Comparison of ENCODE assay signal across 1 cellular context in genomic region chr2:74472086-74472944, GRCh38.
TF ChIP-seq lines count a peak whose summit lies in the region.

MRPL53 (minus strand) TSS chr2:74472680; CDS start chr2:74472660, 20 bp downstream.

TF ChIP-seq in HepG2, 621 proteins besides CTCF, POLR2A, EP300 and RAD21 (continued from another document and continues in another):
- TF ChIP-seq, protein P1, sequence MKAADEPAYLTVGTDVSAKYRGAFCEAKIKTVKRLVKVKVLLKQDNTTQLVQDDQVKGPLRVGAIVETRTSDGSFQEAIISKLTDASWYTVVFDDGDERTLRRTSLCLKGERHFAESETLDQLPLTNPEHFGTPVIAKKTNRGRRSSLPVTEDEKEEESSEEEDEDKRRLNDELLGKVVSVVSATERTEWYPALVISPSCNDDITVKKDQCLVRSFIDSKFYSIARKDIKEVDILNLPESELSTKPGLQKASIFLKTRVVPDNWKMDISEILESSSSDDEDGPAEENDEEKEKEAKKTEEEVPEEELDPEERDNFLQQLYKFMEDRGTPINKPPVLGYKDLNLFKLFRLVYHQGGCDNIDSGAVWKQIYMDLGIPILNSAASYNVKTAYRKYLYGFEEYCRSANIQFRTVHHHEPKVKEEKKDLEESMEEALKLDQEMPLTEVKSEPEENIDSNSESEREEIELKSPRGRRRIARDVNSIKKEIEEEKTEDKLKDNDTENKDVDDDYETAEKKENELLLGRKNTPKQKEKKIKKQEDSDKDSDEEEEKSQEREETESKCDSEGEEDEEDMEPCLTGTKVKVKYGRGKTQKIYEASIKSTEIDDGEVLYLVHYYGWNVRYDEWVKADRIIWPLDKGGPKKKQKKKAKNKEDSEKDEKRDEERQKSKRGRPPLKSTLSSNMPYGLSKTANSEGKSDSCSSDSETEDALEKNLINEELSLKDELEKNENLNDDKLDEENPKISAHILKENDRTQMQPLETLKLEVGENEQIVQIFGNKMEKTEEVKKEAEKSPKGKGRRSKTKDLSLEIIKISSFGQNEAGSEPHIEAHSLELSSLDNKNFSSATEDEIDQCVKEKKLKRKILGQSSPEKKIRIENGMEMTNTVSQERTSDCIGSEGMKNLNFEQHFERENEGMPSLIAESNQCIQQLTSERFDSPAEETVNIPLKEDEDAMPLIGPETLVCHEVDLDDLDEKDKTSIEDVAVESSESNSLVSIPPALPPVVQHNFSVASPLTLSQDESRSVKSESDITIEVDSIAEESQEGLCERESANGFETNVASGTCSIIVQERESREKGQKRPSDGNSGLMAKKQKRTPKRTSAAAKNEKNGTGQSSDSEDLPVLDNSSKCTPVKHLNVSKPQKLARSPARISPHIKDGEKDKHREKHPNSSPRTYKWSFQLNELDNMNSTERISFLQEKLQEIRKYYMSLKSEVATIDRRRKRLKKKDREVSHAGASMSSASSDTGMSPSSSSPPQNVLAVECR (CRISPR knock-in tag; IDR thresholded peaks at IDR 0.05; ENCODE audit: borderline replicate concordance) = peak; percentile 99
- TF ChIP-seq ZNF563 (CRISPR knock-in tag; IDR thresholded peaks at IDR 0.05) = peak; percentile 60
- TF ChIP-seq MYPOP (CRISPR knock-in tag; IDR thresholded peaks at IDR 0.05) = peak; percentile 88
- 0 out of 2 replicates have a peak, but pooled peaks have one; percentile 95 for TF ChIP-seq MEIS1 (CRISPR knock-in tag; IDR thresholded peaks at IDR 0.05; ENCODE audit: borderline replicate concordance)
- TF ChIP-seq ZNF318 (CRISPR knock-in tag; IDR thresholded peaks at IDR 0.05) = peak; percentile 99
- TF ChIP-seq ZFY (CRISPR knock-in tag; IDR thresholded peaks at IDR 0.05) = peak; percentile 99
- TF ChIP-seq ZNF780A (CRISPR knock-in tag; IDR thresholded peaks at IDR 0.05) = no peak; the same call in 1 of the 2 replicates
- TF ChIP-seq SP5 (CRISPR knock-in tag; IDR thresholded peaks at IDR 0.05; ENCODE audit: borderline replicate concordance, low read depth) = peak; percentile 46; the same call in 1 of the 2 replicates
- TF ChIP-seq ZNF746 (CRISPR knock-in tag; IDR thresholded peaks at IDR 0.05) = 0 out of 2 replicates have a peak, but pooled peaks have one; percentile 72
- TF ChIP-seq FOXC1 (CRISPR knock-in tag; IDR thresholded peaks at IDR 0.05; ENCODE audit: borderline replicate concordance) = peak; percentile 96; the same call in 1 of the 2 replicates
- peak; percentile 54; the same call in 1 of the 2 replicates for TF ChIP-seq KLF12 (CRISPR knock-in tag; IDR thresholded peaks at IDR 0.05; ENCODE audit: borderline replicate concordance)
- TF ChIP-seq CHD4 (IDR thresholded peaks at IDR 0.05; ENCODE audit: borderline replicate concordance, low read length) = peak; percentile 37; the same call in 1 of the 2 replicates
- no peak for TF ChIP-seq SNRNP70 (IDR thresholded peaks at IDR 0.05; ENCODE audit: low read depth, low read length)
- TF ChIP-seq JARID2 (CRISPR knock-in tag; IDR thresholded peaks at IDR 0.05; ENCODE audit: insufficient replicate concordance) = peak; percentile 44
- TF ChIP-seq ZNF646 (CRISPR knock-in tag; IDR thresholded peaks at IDR 0.05) = no peak
- TF ChIP-seq BORCS8-MEF2B (CRISPR knock-in tag; IDR thresholded peaks at IDR 0.05) = peak; percentile 99
- peak; percentile 88 for TF ChIP-seq NAIF1 (CRISPR knock-in tag; IDR thresholded peaks at IDR 0.05; ENCODE audit: borderline replicate concordance)
- peak; percentile 87; the same call in 1 of the 2 replicates for TF ChIP-seq ZNF367 (CRISPR knock-in tag; IDR thresholded peaks at IDR 0.05; ENCODE audit: borderline replicate concordance)
- peak; percentile 69 for TF ChIP-seq ZBTB3 (CRISPR knock-in tag; IDR thresholded peaks at IDR 0.05; ENCODE audit: borderline replicate concordance, low read depth)
- 0 out of 2 replicates have a peak, but pooled peaks have one; percentile 80 for TF ChIP-seq ZNF816 (CRISPR knock-in tag; IDR thresholded peaks at IDR 0.05; ENCODE audit: borderline replicate concordance)
- TF ChIP-seq DR1 (CRISPR knock-in tag; IDR thresholded peaks at IDR 0.05) = peak; percentile 71; the same call in 1 of the 2 replicates
- peak; percentile 93 for TF ChIP-seq TBX2 (CRISPR knock-in tag; IDR thresholded peaks at IDR 0.05; ENCODE audit: borderline replicate concordance)
- TF ChIP-seq ZNF292 (CRISPR knock-in tag; IDR thresholded peaks at IDR 0.05; ENCODE audit: borderline replicate concordance, low read depth) = peak; percentile 69
- peak; percentile 94 for TF ChIP-seq RBFOX2 (IDR thresholded peaks at IDR 0.05; ENCODE audit: low read depth, low read length)
- TF ChIP-seq ZFX (CRISPR knock-in tag; IDR thresholded peaks at IDR 0.05; ENCODE audit: low read depth) = peak; percentile 100
- TF ChIP-seq HOXA3 (CRISPR knock-in tag; IDR thresholded peaks at IDR 0.05) = peak; percentile 98
- peak; percentile 98; the same call in 1 of the 2 replicates for TF ChIP-seq ZNF670 (CRISPR knock-in tag; IDR thresholded peaks at IDR 0.05; ENCODE audit: borderline replicate concordance)
- TF ChIP-seq ZSCAN22 (CRISPR knock-in tag; IDR thresholded peaks at IDR 0.05) = no peak; the same call in 1 of the 2 replicates
- peak; percentile 100 for TF ChIP-seq SAFB2 (CRISPR knock-in tag; IDR thresholded peaks at IDR 0.05; ENCODE audit: borderline replicate concordance, low read depth)
- TF ChIP-seq ZNF446 (CRISPR knock-in tag; IDR thresholded peaks at IDR 0.05) = 0 out of 2 replicates have a peak, but pooled peaks have one; percentile 57
- TF ChIP-seq IKZF5 (CRISPR knock-in tag; IDR thresholded peaks at IDR 0.05) = peak; percentile 96
- TF ChIP-seq TGIF2 (CRISPR knock-in tag; IDR thresholded peaks at IDR 0.05) = peak; percentile 94
